In the genomic region with DNA sequence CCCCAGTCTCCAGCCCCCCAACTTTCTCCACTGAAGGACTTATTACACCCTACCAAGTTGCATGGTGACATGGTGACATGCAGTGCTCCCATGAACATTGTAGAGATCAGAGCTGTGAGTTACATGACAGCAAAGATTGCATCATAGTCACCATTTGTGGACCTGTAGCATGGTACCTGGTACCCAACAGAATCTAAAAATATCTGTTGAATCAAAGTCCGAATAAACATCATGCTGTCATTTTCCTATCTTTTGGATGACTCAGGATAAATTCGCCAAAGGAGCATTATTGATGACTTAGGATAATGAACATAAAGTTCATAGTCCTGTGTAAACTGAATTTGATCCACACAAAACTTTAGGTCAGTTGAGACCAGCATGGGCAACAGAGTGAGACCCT, we compare ENCODE assay signal across 16 cellular contexts.
"Had no signal": no experiment of that assay in that cellular context is flagged by ENCODE, and none has a peak within 500 bp of the region (broad histone marks: within the 10 kb centered on the region; RNA-seq: fewer than 3 reads in every experiment).

No MANE protein-coding gene starts in this region.

- FAIRE-seq: colon, islet of Langerhans had no signal

- DNase-seq: foreskin keratinocyte; left lung; lower lobe of right lung; natural killer cell; posterior cingulate gyrus; stimulated activated CD4-positive, alpha-beta T cell treated with anti-CD3 and anti-CD28 coated beads, Interleukin-4, amount 100 ng/mL, for 1 hour; stimulated activated CD8-positive, alpha-beta memory T cell treated with anti-CD3 and anti-CD28 coated beads, Interleukin-4, amount 100 ng/mL, for 48 hours; stimulated activated naive CD8-positive, alpha-beta T cell treated with anti-CD3 and anti-CD28 coated beads, Interleukin-15, Interleukin-2, amounts not matched to agents 100 U/mL and 50 U/mL, for 24 hours; tibial artery; upper lobe of left lung; uterus had no signal

- H3K27me3 ChIP-seq: hepatocyte, left lung, right atrium auricular region, upper lobe of left lung, uterus had no signal

- H3K4me1 ChIP-seq: foreskin keratinocyte, left lung, lower lobe of right lung, tibial artery, upper lobe of left lung, uterus had no signal

- H3K27ac ChIP-seq: foreskin keratinocyte, hepatocyte, left lung, lower lobe of right lung, right atrium auricular region, tibial artery, upper lobe of left lung, uterus had no signal

- H2AFZ ChIP-seq: hepatocyte had no signal

- ATAC-seq: foreskin keratinocyte; left lung; lower lobe of right lung; natural killer cell; stimulated activated effector memory CD8-positive, alpha-beta T cell treated with anti-CD3 and anti-CD28 coated beads, Interleukin-12 subunit alpha, Interleukin-12 subunit beta, amount 100 ng/mL, for 72 hours; stimulated activated naive CD8-positive, alpha-beta T cell treated with anti-CD3 and anti-CD28 coated beads, Interleukin-15, Interleukin-2, amounts not matched to agents 100 U/mL and 50 U/mL, for 24 hours had no signal

- H3K79me2 ChIP-seq: hepatocyte had no signal

- H3K4me3 ChIP-seq: hepatocyte, left lung, lower lobe of right lung, right atrium auricular region, tibial artery, upper lobe of left lung, uterus had no signal

- H3K36me3 ChIP-seq: left lung, lower lobe of right lung, right atrium auricular region, tibial artery, upper lobe of left lung, uterus had no signal

- H3K9me3 ChIP-seq: left lung, lower lobe of right lung, right atrium auricular region, tibial artery, upper lobe of left lung, uterus had no signal

- H3K4me2 ChIP-seq: hepatocyte had no signal
